ENCODE assay signal across 11 cellular contexts in genomic region chr4:5589495-5589894, GRCh38.
"Had no signal": no experiment of that assay in that cellular context is flagged by ENCODE, and none has a peak within 500 bp of the region (broad histone marks: within the 10 kb centered on the region; RNA-seq: fewer than 3 reads in every experiment).

No MANE protein-coding gene starts in this region.

- H3K4me1 ChIP-seq: HAP-1 had no signal

- H3K27ac ChIP-seq: GM23248 had no signal

- H3K27ac Mint-ChIP-seq: GM23338, H9, HFFc6 had no signal

- FAIRE-seq: H1, H54 had no signal

- H3K4me3 ChIP-seq: GM23248, GM23338, HAP-1 had no signal

- H3K4me3 Mint-ChIP-seq: GM23338, H9, HFFc6 had no signal

- H3K4me2 ChIP-seq: GM23338 had no signal

- ATAC-seq: GM23338, HCT116 had no signal

- H3K9me3 ChIP-seq: HAP-1 had no signal

- DNase-seq: GM23248, GOT3, H7, H9, HCEC 1CT, HFFc6 had no signal

- H3K36me3 ChIP-seq: HAP-1 had no signal
